ENCODE assay signal across 8 cellular contexts in the genomic region with DNA sequence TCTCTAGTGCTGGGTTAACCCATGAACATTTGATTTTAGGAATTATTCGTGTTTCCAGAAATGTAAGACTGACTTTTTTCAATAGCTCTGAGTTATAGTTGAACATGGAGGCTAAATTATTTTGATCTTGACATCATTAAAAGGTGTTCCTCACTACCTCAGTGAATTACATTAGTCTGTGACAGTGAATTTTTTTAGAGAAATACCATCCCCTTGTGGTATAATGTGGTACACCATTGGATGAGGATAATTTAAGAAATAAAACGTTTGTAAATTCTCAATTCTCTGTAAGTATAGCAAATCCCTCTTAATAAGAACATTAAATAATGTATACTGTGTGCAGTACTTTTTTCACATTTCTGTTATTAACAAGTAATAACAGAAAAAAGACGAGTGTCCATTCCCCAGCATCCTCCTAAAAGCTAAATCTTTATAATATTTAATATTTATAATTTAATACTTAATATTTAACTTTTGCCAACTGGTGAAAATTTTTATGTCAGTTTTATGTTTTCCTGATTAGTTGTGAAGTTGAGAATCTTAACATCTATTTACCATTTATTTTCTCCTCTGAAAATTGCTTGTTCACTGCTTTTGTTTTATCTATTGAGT.
DNase-seq lines count a peak whose midpoint lies in the region; ATAC-seq and TF ChIP-seq lines count a peak whose summit lies in the region.

No MANE protein-coding gene starts in this region.

- DNase-seq in NCI-H2081 (lab: John Stamatoyannopoulos, UW) (peak; percentile 3 to 48), NCI-H2081 treated with DMSO at 0.1 percent for 48 hours (lab: John Stamatoyannopoulos, UW) (no peak), NCI-H1694 (lab: John Stamatoyannopoulos, UW) (peak; percentile 8), choroid plexus epithelial cell (ENCODE audit: low read depth) (peak; percentile 61), osteocyte (ENCODE audit: extremely low spot score, unreplicated experiment) (no peak), germinal center (ENCODE audit: low spot score) (no peak)
- no peak for DNase-seq in activated naive CD8-positive, alpha-beta T cell treated with anti-CD3 and anti-CD28 coated beads for 36 hours

- peaks cover 23% of the 10 kb centered on the region for H3K27me3 Mint-ChIP-seq in osteocyte (ENCODE audit: unreplicated experiment)
- peaks cover 9% of the 10 kb centered on the region for H3K27me3 Mint-ChIP-seq in activated naive CD8-positive, alpha-beta T cell treated with anti-CD3 and anti-CD28 coated beads for 36 hours

- no peak overlapping the region for H3K4me3 ChIP-seq in choroid plexus epithelial cell (ENCODE audit: low read depth, low read length)

- peaks cover 1% of the 10 kb centered on the region for H3K36me3 Mint-ChIP-seq in osteocyte (ENCODE audit: unreplicated experiment)
- no peaks in the 10 kb centered on the region for H3K36me3 Mint-ChIP-seq in activated naive CD8-positive, alpha-beta T cell treated with anti-CD3 and anti-CD28 coated beads for 36 hours

- H3K4me1 Mint-ChIP-seq in osteocyte (ENCODE audit: unreplicated experiment), result peaks cover 3% of the 10 kb centered on the region
- H3K4me1 Mint-ChIP-seq in activated naive CD8-positive, alpha-beta T cell treated with anti-CD3 and anti-CD28 coated beads for 36 hours, result no peaks in the 10 kb centered on the region

- no peak for ATAC-seq in HG03039 (IDR thresholded peaks at IDR 0.05; ENCODE audit: unreplicated experiment)

- no peak overlapping the region for H3K4me3 Mint-ChIP-seq in osteocyte (ENCODE audit: unreplicated experiment)
- H3K4me3 Mint-ChIP-seq in activated naive CD8-positive, alpha-beta T cell treated with anti-CD3 and anti-CD28 coated beads for 36 hours, result no peak overlapping the region

- TF ChIP-seq CTCF in choroid plexus epithelial cell (conservative IDR thresholded peaks at IDR 0.05; ENCODE audit: low read depth, low read length) (peak; percentile 82), osteocyte (IDR thresholded peaks at IDR 0.05) (peak; percentile 79)

- H3K9me3 Mint-ChIP-seq in osteocyte (ENCODE audit: unreplicated experiment), result peaks cover 21% of the 10 kb centered on the region
- peaks cover 5% of the 10 kb centered on the region for H3K9me3 Mint-ChIP-seq in activated naive CD8-positive, alpha-beta T cell treated with anti-CD3 and anti-CD28 coated beads for 36 hours

- H3K27ac Mint-ChIP-seq in osteocyte (ENCODE audit: unreplicated experiment), result no peak overlapping the region
- H3K27ac Mint-ChIP-seq in activated naive CD8-positive, alpha-beta T cell treated with anti-CD3 and anti-CD28 coated beads for 36 hours, result no peak overlapping the region

Comparison
In these comparisons a context has a peak if more than half of its experiments do, and no peak if none do; other contexts are left out.
1. DNase-seq: peak in NCI-H2081 (2 of 2), NCI-H1694 (single experiment) and choroid plexus epithelial cell (single experiment); none in NCI-H2081 treated with DMSO at 0.1 percent for 48 hours (single experiment), osteocyte (single experiment), activated naive CD8-positive, alpha-beta T cell treated with anti-CD3 and anti-CD28 coated beads for 36 hours (single experiment) and germinal center (single experiment).